In genomic region chr9:109385499-109385898, GRCh38 we compare ENCODE assay signal across 30 cellular contexts.
"Had no signal": no experiment of that assay in that cellular context is flagged by ENCODE, and none has a peak within 500 bp of the region (broad histone marks: within the 10 kb centered on the region; RNA-seq: fewer than 3 reads in every experiment).

No MANE protein-coding gene starts in this region.

- DNase-seq: activated CD4-positive, alpha-beta memory T cell treated with anti-CD3 and anti-CD28 coated beads, Interleukin-2, amount 10 ng/mL, durations not matched to agents 7 days and 5 days; activated CD4-positive, alpha-beta T cell treated with anti-CD3 and anti-CD28 coated beads for 1 hour; activated CD4-positive, alpha-beta T cell treated with anti-CD3 and anti-CD28 coated beads, Interleukin-2, amount 10 ng/mL, durations not matched to agents 7 days and 5 days; activated CD8-positive, alpha-beta memory T cell treated with anti-CD3 and anti-CD28 coated beads, Interleukin-2, amount 50 U/mL, for 48 hours; activated gamma-delta T cell treated with Interleukin-2 at 50 U/mL for 16 hours; activated naive CD4-positive, alpha-beta T cell treated with anti-CD3 and anti-CD28 coated beads, Interleukin-2, amount 50 U/mL, for 16 hours; activated T-cell treated with anti-CD3 and anti-CD28 coated beads, Interleukin-2, amount 50 U/mL, for 24 hours; amygdala; central memory CD4-positive, alpha-beta T cell; foreskin keratinocyte; heart left ventricle; hypothalamus; immature natural killer cell; kidney; naive thymus-derived CD8-positive, alpha-beta T cell; nucleus accumbens; psoas muscle; stimulated activated CD4-positive, alpha-beta T cell treated with anti-CD3 and anti-CD28 coated beads, Interleukin-1b, Interleukin-23, amount 100 ng/mL, for 48 hours; stimulated activated CD4-positive, alpha-beta T cell treated with anti-CD3 and anti-CD28 coated beads, Interleukin-4, amount 100 ng/mL, for 4 hours; stimulated activated CD8-positive, alpha-beta memory T cell treated with anti-CD3 and anti-CD28 coated beads, Interleukin-4, amount 100 ng/mL, for 48 hours; stimulated activated naive CD8-positive, alpha-beta T cell treated with anti-CD3 and anti-CD28 coated beads, Interleukin-15, amount 100 ng/mL, for 72 hours; substantia nigra had no signal

- H3K27me3 Mint-ChIP-seq: type B pancreatic cell had no signal

- FAIRE-seq: kidney had no signal

- H3K36me3 Mint-ChIP-seq: immature natural killer cell; memory B cell; naive thymus-derived CD8-positive, alpha-beta T cell; stimulated activated memory B cell treated with anti-CD40 and anti-IgM and Interleukin-4, amounts not matched to agents 10 μg/mL and 1 μg/mL and 100 μg/mL, for 72 hours; WTC11 had no signal

- ATAC-seq: esophagus mucosa; foreskin keratinocyte; heart left ventricle; naive thymus-derived CD8-positive, alpha-beta T cell; psoas muscle; stimulated activated memory B cell treated with anti-CD40 and anti-IgM and Interleukin-4, amounts not matched to agents 10 μg/mL and 1 μg/mL and 100 μg/mL, for 72 hours; stimulated activated naive CD8-positive, alpha-beta T cell treated with anti-CD3 and anti-CD28 coated beads, Interleukin-15, amount 100 ng/mL, for 72 hours; WTC11 had no signal

- H3K9me3 Mint-ChIP-seq: activated CD4-positive, alpha-beta memory T cell treated with anti-CD3 and anti-CD28 coated beads, Interleukin-2, amount 10 ng/mL, durations not matched to agents 7 days and 5 days; activated CD4-positive, alpha-beta T cell treated with anti-CD3 and anti-CD28 coated beads, Interleukin-2, amount 10 ng/mL, durations not matched to agents 7 days and 5 days; activated T-cell treated with anti-CD3 and anti-CD28 coated beads, Interleukin-2, amount 50 U/mL, for 24 hours; dendritic cell treated with granulocyte-macrophage colony-stimulating factor and Interleukin-4, amounts not matched to agents 40 ng/mL and 50 ng/mL, for 4 days; endodermal cell; immature natural killer cell; memory B cell; naive thymus-derived CD8-positive, alpha-beta T cell; neural crest cell; stimulated activated memory B cell treated with anti-CD40 and anti-IgM and Interleukin-4, amounts not matched to agents 10 μg/mL and 1 μg/mL and 100 μg/mL, for 72 hours; stimulated activated naive CD8-positive, alpha-beta T cell treated with anti-CD3 and anti-CD28 coated beads, Interleukin-15, amount 100 ng/mL, for 72 hours; type B pancreatic cell; WTC11 had no signal

- H3K4me1 Mint-ChIP-seq: activated CD4-positive, alpha-beta memory T cell treated with anti-CD3 and anti-CD28 coated beads, Interleukin-2, amount 10 ng/mL, durations not matched to agents 7 days and 5 days; activated CD4-positive, alpha-beta T cell treated with anti-CD3 and anti-CD28 coated beads, Interleukin-2, amount 10 ng/mL, durations not matched to agents 7 days and 5 days; endodermal cell; immature natural killer cell; naive thymus-derived CD8-positive, alpha-beta T cell; stimulated activated naive CD8-positive, alpha-beta T cell treated with anti-CD3 and anti-CD28 coated beads, Interleukin-15, amount 100 ng/mL, for 72 hours had no signal

- H3K27ac Mint-ChIP-seq: activated CD4-positive, alpha-beta memory T cell treated with anti-CD3 and anti-CD28 coated beads, Interleukin-2, amount 10 ng/mL, durations not matched to agents 7 days and 5 days; activated CD4-positive, alpha-beta T cell treated with anti-CD3 and anti-CD28 coated beads, Interleukin-2, amount 10 ng/mL, durations not matched to agents 7 days and 5 days; activated T-cell treated with anti-CD3 and anti-CD28 coated beads, Interleukin-2, amount 50 U/mL, for 24 hours; dendritic cell treated with granulocyte-macrophage colony-stimulating factor and Interleukin-4, amounts not matched to agents 40 ng/mL and 50 ng/mL, for 4 days; endodermal cell; immature natural killer cell; memory B cell; naive thymus-derived CD8-positive, alpha-beta T cell; stimulated activated memory B cell treated with anti-CD40 and anti-IgM and Interleukin-4, amounts not matched to agents 10 μg/mL and 1 μg/mL and 100 μg/mL, for 72 hours; stimulated activated naive CD8-positive, alpha-beta T cell treated with anti-CD3 and anti-CD28 coated beads, Interleukin-15, amount 100 ng/mL, for 72 hours; type B pancreatic cell; WTC11 had no signal

- H3K4me3 Mint-ChIP-seq: activated CD4-positive, alpha-beta memory T cell treated with anti-CD3 and anti-CD28 coated beads, Interleukin-2, amount 10 ng/mL, durations not matched to agents 7 days and 5 days; activated CD4-positive, alpha-beta T cell treated with anti-CD3 and anti-CD28 coated beads, Interleukin-2, amount 10 ng/mL, durations not matched to agents 7 days and 5 days; activated T-cell treated with anti-CD3 and anti-CD28 coated beads, Interleukin-2, amount 50 U/mL, for 24 hours; dendritic cell treated with granulocyte-macrophage colony-stimulating factor and Interleukin-4, amounts not matched to agents 40 ng/mL and 50 ng/mL, for 4 days; endodermal cell; immature natural killer cell; memory B cell; naive thymus-derived CD8-positive, alpha-beta T cell; neural crest cell; stimulated activated memory B cell treated with anti-CD40 and anti-IgM and Interleukin-4, amounts not matched to agents 10 μg/mL and 1 μg/mL and 100 μg/mL, for 72 hours; stimulated activated naive CD8-positive, alpha-beta T cell treated with anti-CD3 and anti-CD28 coated beads, Interleukin-15, amount 100 ng/mL, for 72 hours; type B pancreatic cell; WTC11 had no signal
